ENCODE assay signal across 22 cellular contexts in genomic region chr13:28626266-28626665, GRCh38. TPM values are rescaled to one million over a fixed set of nuclear protein-coding genes. Genes with fewer than 3 reads are reported as not detected.
DNase-seq lines count a peak whose midpoint lies in the region; ATAC-seq, FAIRE-seq and TF ChIP-seq lines count a peak whose summit lies in the region.
"Had no signal": no experiment of that assay in that cellular context is flagged by ENCODE, and none has a peak within 500 bp of the region (broad histone marks: within the 10 kb centered on the region; RNA-seq: fewer than 3 reads in every experiment).

No MANE protein-coding gene starts in this region.

- H3K9ac ChIP-seq in K562 (ENCODE audit: insufficient read depth in 1 of 2, low read depth in 2 of 2, low read length in 2 of 2), result no peak overlapping the region
- H3K9ac ChIP-seq: GM23248 had no signal

- DNase-seq in A673 (ENCODE audit: low spot score) (peak; percentile 70), D721Med (ENCODE audit: insufficient read length, low spot score) (no peak), NCI-H524 treated with DMSO at 0.1 percent for 48 hours (lab: John Stamatoyannopoulos, UW) (peak; percentile 98), K562 (ENCODE audit: extremely low read depth in 1 of 4, low spot score in 3 of 4) (no peak), NCI-H1436 (lab: John Stamatoyannopoulos, UW) (no peak), DMS79 treated with DMSO at 0.1 percent for 48 hours (lab: John Stamatoyannopoulos, UW) (no peak), T-helper 1 cell (no peak), iPS-NIHi11 (ENCODE audit: low spot score) (no peak)
- DNase-seq: 8988T; C1 segment of cervical spinal cord; Calu3; CD4-positive, alpha-beta memory T cell; COR-L47; DMS 273 treated with DMSO at 0.1 percent for 48 hours; DMS79; GF-D8; GM23248; H9 had no signal

- TF ChIP-seq CTCF in A673 (conservative IDR thresholded peaks at IDR 0.05; ENCODE audit: low read depth, low read length) (no peak), D721Med (IDR thresholded peaks at IDR 0.05; ENCODE audit: insufficient read depth, missing control alignments) (no peak), K562 (IDR thresholded peaks at IDR 0.05 in 2 of 3, conservative IDR thresholded peaks at IDR 0.05 in 1 of 3; ENCODE audit: insufficient read depth in 2 of 3, low read depth in 1 of 3, low read length in 3 of 3) (no peak)

- BruUV-seq in A673 (replicated peaks; lab: Mats Ljungman, UMichigan) (no TSS peak), K562 (replicated peaks; lab: Mats Ljungman, UMichigan) (no TSS peak)

- H3K27ac ChIP-seq in A673 (ENCODE audit: low read depth, low read length, poor library complexity, severe bottlenecking) (no peak overlapping the region), K562 (ENCODE audit: extremely low read depth, low read depth, low read length) (no peak overlapping the region)
- H3K27ac ChIP-seq: A549, GM23248 had no signal

- H4K20me1 ChIP-seq in K562 (replicated peaks; ENCODE audit: control insufficient read depth, insufficient read depth, low read length), result no peaks in the 10 kb centered on the region

- intact Hi-C loops in A673 (cut with micrococcal nuclease; ENCODE audit: unreplicated experiment), result no loop called here
- intact Hi-C loops in K562 (cut with micrococcal nuclease), result no loop called here

- H3K36me3 ChIP-seq in A673 (ENCODE audit: insufficient read depth, low read length, poor library complexity, severe bottlenecking) (no peaks in the 10 kb centered on the region), K562 (ENCODE audit: control insufficient read depth, insufficient read depth, low read length) (no peaks in the 10 kb centered on the region)

- POLR2A ChIA-PET in A673 (lab: Charles Lee; ENCODE audit: low non-redundant PET), result no interaction called here
- POLR2A ChIA-PET in K562 (lab: Yijun Ruan, JAX), result no interaction called here

- TF ChIP-seq EP300 in K562 (IDR thresholded peaks at IDR 0.05; ENCODE audit: low read length), result no peak

- H2AFZ ChIP-seq in K562 (ENCODE audit: low read depth, low read length), result 0 out of 2 replicates have a peak overlapping the region, but pooled peaks have one; percentile 24
- H2AFZ ChIP-seq: GM23248 had no signal

- ATAC-seq in K562, result no peak
- ATAC-seq: A549, HCT116 had no signal

- peak; percentile 79 for FAIRE-seq in D721Med (lab: Jason Lieb, UNC)
- no peak for FAIRE-seq in K562 (lab: Jason Lieb, UNC)
- FAIRE-seq: A549, GM12891, GM18507 had no signal

- H3K4me2 ChIP-seq in K562 (ENCODE audit: insufficient read depth, low read length), result no peak overlapping the region
- H3K4me2 ChIP-seq: A549 had no signal

- no peak for TF ChIP-seq RAD21 in K562 (CRISPR knock-in tag; conservative IDR thresholded peaks at IDR 0.05 in 1 of 2, IDR thresholded peaks at IDR 0.05 in 1 of 2)

- 33% methylated on average over 5 of the region's 5 CpGs for WGBS in K562 (ENCODE audit: insufficient coverage, low coverage, missing lambda C conversion rate)

- H3K27me3 ChIP-seq in A673 (replicated peaks; ENCODE audit: insufficient read depth, low read depth, low read length, poor library complexity), result peaks cover 3% of the 10 kb centered on the region
- H3K27me3 ChIP-seq in K562 (ENCODE audit: control insufficient read depth in 2 of 2, insufficient read depth in 2 of 2, low read length in 2 of 2), result no peaks in the 10 kb centered on the region

- H3K79me2 ChIP-seq in K562 (ENCODE audit: control insufficient read depth, insufficient read depth, low read length), result no peaks in the 10 kb centered on the region

- CTCF ChIA-PET in A673 (lab: Charles Lee) (no interaction called here), K562 (lab: Yijun Ruan, JAX; ENCODE audit: low intra/inter-chr PET ratio) (no interaction called here)

- no peaks in the 10 kb centered on the region for H3K9me1 ChIP-seq in K562 (ENCODE audit: control insufficient read depth, insufficient read depth, low read length)

- TF ChIP-seq POLR2A in K562 (conservative IDR thresholded peaks at IDR 0.05), result no peak

- in situ Hi-C loops in K562 (cut with MboI), result no loop called here

- H3K9me3 ChIP-seq in A673 (ENCODE audit: low read depth, low read length, poor library complexity, severe bottlenecking), result no peaks in the 10 kb centered on the region
- no peaks in the 10 kb centered on the region for H3K9me3 ChIP-seq in K562 (replicated peaks; ENCODE audit: control insufficient read depth, insufficient read depth, low read depth, low read length)
- H3K9me3 ChIP-seq: A549 had no signal

- H3K4me1 ChIP-seq in A673 (ENCODE audit: insufficient read depth, low read length, poor library complexity, severe bottlenecking) (peaks cover 14% of the 10 kb centered on the region), K562 (replicated peaks in 1 of 2; ENCODE audit: control insufficient read depth in 2 of 2, insufficient read depth in 2 of 2, low read length in 2 of 2) (peaks cover 0 to 9% of the 10 kb centered on the region in 2 experiments; a peak in 3 of 5 replicates)
- H3K4me1 ChIP-seq: A549 had no signal

- H3K4me3 ChIP-seq in A673 (ENCODE audit: low read depth, low read length, poor library complexity, severe bottlenecking) (no peak overlapping the region), K562 (no peak overlapping the region)
- H3K4me3 ChIP-seq: A549, GM23248 had no signal

TF ChIP-seq in K562, 482 proteins besides CTCF, POLR2A, EP300 and RAD21:
- TF ChIP-seq CHD1 (IDR thresholded peaks at IDR 0.05; ENCODE audit: low read length) (no peak), U2AF1 (optimal IDR thresholded peaks at IDR 0.05; ENCODE audit: low read depth, low read length) (no peak), SMARCB1 (IDR thresholded peaks at IDR 0.05; ENCODE audit: insufficient read length, low read depth) (no peak)

RNA-seq across cellular contexts. Expression of gene POMP, which starts 32.7 kb away (rescaled TPM):
- 150 and 185 TPM in 2 replicates for total RNA-seq in A673 (2021)
- 3.7 and 7.5 TPM in 2 replicates for total RNA-seq in K562 (2011; cell fraction: chromatin; rRNA removed; ENCODE audit: low replicate concordance)
- 5.0 and 5.7 TPM in 2 replicates for total RNA-seq in K562 (2011; cell fraction: nucleolus; rRNA removed)
- 9.3 and 10.8 TPM in 2 replicates for total RNA-seq in K562 (2011; cell fraction: nucleoplasm; rRNA removed)
- total RNA-seq in K562 (2014; rRNA removed), result 69.2 and 75.2 TPM in 2 replicates
- total RNA-seq in K562 (2014; rRNA removed; fragmentation: Illumina TruSeq; extraction: Trizol), result 143 and 170 TPM in 2 replicates
- 117 and 127 TPM in 2 replicates for total RNA-seq in K562 (2015; rRNA removed; fragmentation: Illumina TruSeq; extraction: Trizol)
- total RNA-seq in K562 (2021), result 116 and 120 TPM in 2 replicates
- polyA plus RNA-seq in K562 (2011; rRNA removed), result 74.5 and 114 TPM in 2 replicates
- polyA plus RNA-seq in K562 (2011; cell fraction: cytosol; rRNA removed), result 13.9 and 38.6 TPM in 2 replicates
- polyA plus RNA-seq in K562 (2011; cell fraction: nucleus; rRNA removed), result 11.1 and 18.2 TPM in 2 replicates
- polyA plus RNA-seq in K562 (2012), result 122 and 246 TPM in 2 replicates
- 117 and 126 TPM in 2 replicates for polyA plus RNA-seq in K562 (2014; fragmentation: Illumina TruSeq; extraction: Trizol)
- polyA plus RNA-seq in K562 (2014; fragmentation: Nextera tagmentation; extraction: Ambion mirVana), result 100 to 1,000 TPM; 506 to 647 TPM
- polyA plus RNA-seq in K562 (2014; rRNA removed), result 118 and 126 TPM in 2 replicates
- 118 and 135 TPM in 2 replicates for polyA minus RNA-seq in K562 (2011; rRNA and poly(A)+ RNA removed)
- polyA minus RNA-seq in K562 (2011; cell fraction: cytosol; rRNA and poly(A)+ RNA removed), result 27.0 and 34.8 TPM in 2 replicates
- polyA minus RNA-seq in K562 (2011; cell fraction: nucleus; rRNA and poly(A)+ RNA removed), result 5.5 and 15.0 TPM in 2 replicates

Comparison
In these comparisons a context has a peak if more than half of its experiments do, and no peak if none do; other contexts are left out.
1. DNase-seq: peak in A673 (single experiment) and NCI-H524 treated with DMSO at 0.1 percent for 48 hours (single experiment); none in D721Med (single experiment), K562 (0 of 4), NCI-H1436 (single experiment), DMS79 treated with DMSO at 0.1 percent for 48 hours (single experiment), T-helper 1 cell (0 of 5) and iPS-NIHi11 (single experiment).